ENCODE assay signal across 8 cellular contexts in genomic region chr1:24150228-24151174, GRCh38. TPM values are rescaled to one million over a fixed set of nuclear protein-coding genes. Genes with fewer than 3 reads are reported as not detected.
DNase-seq lines count a peak whose midpoint lies in the region; ATAC-seq and TF ChIP-seq lines count a peak whose summit lies in the region.

No MANE protein-coding gene starts in this region.

- no peak overlapping the region for H3K27ac ChIP-seq in WERI-Rb-1
- peak overlapping the region; percentile 76 to 87 for H3K27ac ChIP-seq in breast epithelium
- no peak overlapping the region for H3K27ac ChIP-seq in skeletal muscle tissue (ENCODE audit: low read depth, low read length)

- TF ChIP-seq CTCF in WERI-Rb-1 (IDR thresholded peaks at IDR 0.05; ENCODE audit: low read depth, low read length) = peak; percentile 79
- peak; percentile 76 to 91 (median 88) for TF ChIP-seq CTCF in breast epithelium (IDR thresholded peaks at IDR 0.05)

- H3K9ac ChIP-seq in skeletal muscle tissue (ENCODE audit: low read depth in 1 of 3, low read length in 3 of 3) = peak overlapping the region in 2 of 3 donors; percentile 43 to 64

- peak; percentile 63 for ATAC-seq in HG02763 (IDR thresholded peaks at IDR 0.05; ENCODE audit: unreplicated experiment)
- ATAC-seq in HG03469 (IDR thresholded peaks at IDR 0.05; ENCODE audit: unreplicated experiment) = no peak

- H3K9me3 ChIP-seq in WERI-Rb-1 (ENCODE audit: severe bottlenecking) (no peaks in the 10 kb centered on the region), breast epithelium (no peaks in the 10 kb centered on the region), iPS-18c (ENCODE audit: control insufficient read depth, insufficient read depth, low read length) (no peaks in the 10 kb centered on the region), skeletal muscle tissue (ENCODE audit: control insufficient read depth in 3 of 3, low read length in 3 of 3) (no peaks in the 10 kb centered on the region)

- DNase-seq in COR-L47 (lab: John Stamatoyannopoulos, UW) = peak; percentile 79
- peak; percentile 88 for DNase-seq in NCI-H2196 (lab: John Stamatoyannopoulos, UW; ENCODE audit: unreplicated experiment)
- DNase-seq in WERI-Rb-1 = peak; percentile 93
- DNase-seq in breast epithelium (ENCODE audit: low spot score in 2 of 2) = peak; percentile 94

- H3K36me3 ChIP-seq in WERI-Rb-1 (no peaks in the 10 kb centered on the region), breast epithelium (no peaks in the 10 kb centered on the region), skeletal muscle tissue (ENCODE audit: control insufficient read depth in 3 of 3, insufficient read depth in 3 of 3, low read length in 3 of 3) (no peaks in the 10 kb centered on the region)

- H3K27me3 ChIP-seq in WERI-Rb-1 (ENCODE audit: insufficient read depth, low read depth, severe bottlenecking) (no peaks in the 10 kb centered on the region), breast epithelium (no peaks in the 10 kb centered on the region), skeletal muscle tissue (ENCODE audit: control insufficient read depth in 3 of 3, insufficient read depth in 3 of 3, low read length in 3 of 3) (peaks cover 0 to 10% (median 0%) of the 10 kb centered on the region in 3 donors)

- intact Hi-C loops in breast epithelium (cut with DNase I; ENCODE audit: low total_unique reads) = no loop called here

- H3K4me3 ChIP-seq in WERI-Rb-1 (ENCODE audit: low read depth, low read length) (no peak overlapping the region), breast epithelium (peak overlapping the region in 2 of 3 donors; percentile 34 to 49), iPS-18c (ENCODE audit: insufficient read depth, low read depth, low read length) (peak overlapping the region; percentile 21; the same call in 1 of the 2 replicates), skeletal muscle tissue (ENCODE audit: low read length in 3 of 3) (peak overlapping the region; percentile 38 to 56 (median 56))

- H3K4me1 ChIP-seq in breast epithelium (no peaks in the 10 kb centered on the region), skeletal muscle tissue (ENCODE audit: control insufficient read depth in 3 of 3, insufficient read depth in 3 of 3, low read length in 3 of 3) (peaks cover 0 to 11% (median 9%) of the 10 kb centered on the region in 3 donors)

- TF ChIP-seq POLR2A in breast epithelium (IDR thresholded peaks at IDR 0.05) = no peak

RNA-seq across cellular contexts. Expression of gene IL22RA1, which starts 7.6 kb away (rescaled TPM):
- total RNA-seq in breast epithelium (under 1 TPM in 2 of 3 donors, not detected in 1; 0.73 to 0.98 TPM), skeletal muscle tissue (not detected)

RNA-seq across cellular contexts. Expression of gene IFNLR1, which starts 36.6 kb away (rescaled TPM):
- 10 to 100 TPM in 1 of 3 donors, 1 to 10 TPM in 1, under 1 TPM in 1; under 0.01 to 10.7 (median 3.9) TPM for total RNA-seq in breast epithelium
- total RNA-seq in skeletal muscle tissue = not detected

RNA-seq across cellular contexts. Expression of gene MYOM3, which starts 38.6 kb away (rescaled TPM):
- total RNA-seq in breast epithelium (under 1 TPM; 0.32 to 0.98 (median 0.59) TPM), skeletal muscle tissue (340 TPM)

Comparison
In these comparisons a context has a peak if more than half of its experiments do, and no peak if none do; other contexts are left out.
1. H3K27ac ChIP-seq: peak in breast epithelium (2 of 2); none in WERI-Rb-1 (single experiment) and skeletal muscle tissue (single experiment).
2. RNA of gene MYOM3, which starts 38.6 kb away (total RNA-seq): 340 TPM in skeletal muscle tissue (single experiment); 0.32 to 0.98 TPM in breast epithelium; every median in the first group is over 100 times any median in the second.
3. Peak in every context shown above with its lines, with median percentiles within 50 percentile points of each other: DNase-seq.